ENCODE assay signal across 15 cellular contexts in genomic region chr1:210655511-210655910, GRCh38.
"Had no signal": no experiment of that assay in that cellular context is flagged by ENCODE, and none has a peak within 500 bp of the region (broad histone marks: within the 10 kb centered on the region; RNA-seq: fewer than 3 reads in every experiment).

No MANE protein-coding gene starts in this region.

- ATAC-seq: heart left ventricle; naive thymus-derived CD4-positive, alpha-beta T cell had no signal

- H3K27ac ChIP-seq: colonic mucosa, heart left ventricle, stomach had no signal

- H3K27me3 ChIP-seq: colonic mucosa, heart left ventricle, stomach had no signal

- H3K4me3 ChIP-seq: colonic mucosa, heart left ventricle, stomach had no signal

- H3K36me3 ChIP-seq: colonic mucosa, heart left ventricle, stomach had no signal

- DNase-seq: colonic mucosa; dermis blood vessel endothelial cell; effector CD4-positive, alpha-beta T cell; endodermal cell; heart left ventricle; hypothalamus; kidney glomerular epithelial cell; naive thymus-derived CD4-positive, alpha-beta T cell; nephron progenitor cell; right cardiac atrium; small intestine; stimulated activated CD4-positive, alpha-beta T cell treated with anti-CD3 and anti-CD28 coated beads, Interleukin-12 subunit alpha, Interleukin-12 subunit beta, amount 100 ng/mL, for 4 hours; stimulated activated naive CD4-positive, alpha-beta T cell; stomach; substantia nigra had no signal

- H3K4me1 ChIP-seq: colonic mucosa, heart left ventricle, stomach had no signal

- H3K9me3 ChIP-seq: colonic mucosa, heart left ventricle, stomach had no signal
